ENCODE assay signal across 23 cellular contexts in genomic region chr4:39987505-39987904, GRCh38. TPM values are rescaled to one million over a fixed set of nuclear protein-coding genes. Genes with fewer than 3 reads are reported as not detected.
DNase-seq lines count a peak whose midpoint lies in the region; ATAC-seq, FAIRE-seq and TF ChIP-seq lines count a peak whose summit lies in the region.
"Had no signal": no experiment of that assay in that cellular context is flagged by ENCODE, and none has a peak within 500 bp of the region (broad histone marks: within the 10 kb centered on the region; RNA-seq: fewer than 3 reads in every experiment).

No MANE protein-coding gene starts in this region.

- intact Hi-C loops in K562 (cut with micrococcal nuclease) (no loop called here), sigmoid colon (cut with DNase I) (no loop called here), testis (cut with DNase I; ENCODE audit: low total_unique reads) (no loop called here), adrenal gland (cut with DNase I) (no loop called here)

- no TSS peak for BruUV-seq in K562 (replicated peaks; lab: Mats Ljungman, UMichigan)

- H3K27me3 Mint-ChIP-seq in activated naive CD8-positive, alpha-beta T cell treated with anti-CD3 and anti-CD28 coated beads, Interleukin-2, amount 50 U/mL, for 24 hours = no peaks in the 10 kb centered on the region
- no peaks in the 10 kb centered on the region for H3K27me3 Mint-ChIP-seq in activated naive CD8-positive, alpha-beta T cell treated with anti-CD3 and anti-CD28 coated beads for 36 hours
- H3K27me3 Mint-ChIP-seq: B cell, IgD-negative memory B cell had no signal

- 38% methylated on average over 5 of the region's 5 CpGs for WGBS in K562 (ENCODE audit: insufficient coverage, low coverage, missing lambda C conversion rate)
- WGBS in sigmoid colon, 2 donors = 40 to 64% methylated on average over 5 of the region's 5 CpGs
- WGBS in testis, 2 donors = 82% methylated on average over 5 of the region's 5 CpGs
- WGBS in adrenal gland, 4 donors = 71 to 80% (median 78%) methylated on average over 5 of the region's 5 CpGs

- H3K4me1 ChIP-seq in K562 (replicated peaks in 1 of 2; ENCODE audit: control insufficient read depth in 2 of 2, insufficient read depth in 2 of 2, low read length in 2 of 2) (no peaks in the 10 kb centered on the region), sigmoid colon (no peaks in the 10 kb centered on the region), testis (no peaks in the 10 kb centered on the region), adrenal gland (replicated peaks in 1 of 2) (no peaks in the 10 kb centered on the region)

- no peaks in the 10 kb centered on the region for H3K36me3 Mint-ChIP-seq in activated naive CD8-positive, alpha-beta T cell treated with anti-CD3 and anti-CD28 coated beads, Interleukin-2, amount 50 U/mL, for 24 hours (ENCODE audit: low read depth)
- H3K36me3 Mint-ChIP-seq in activated naive CD8-positive, alpha-beta T cell treated with anti-CD3 and anti-CD28 coated beads for 36 hours = no peaks in the 10 kb centered on the region
- H3K36me3 Mint-ChIP-seq: CD8-positive, alpha-beta T cell; IgD-negative memory B cell had no signal

- TF ChIP-seq CTCF in K562 (IDR thresholded peaks at IDR 0.05 in 2 of 3, conservative IDR thresholded peaks at IDR 0.05 in 1 of 3; ENCODE audit: insufficient read depth in 2 of 3, low read depth in 1 of 3, low read length in 3 of 3) (no peak), sigmoid colon (IDR thresholded peaks at IDR 0.05) (no peak), testis (IDR thresholded peaks at IDR 0.05) (no peak), adrenal gland (IDR thresholded peaks at IDR 0.05) (no peak)

- FAIRE-seq in K562 (lab: Jason Lieb, UNC) = no peak
- FAIRE-seq: GM12892, GM18507, H1 had no signal

- no peak for ATAC-seq in activated naive CD8-positive, alpha-beta T cell treated with anti-CD3 and anti-CD28 coated beads, Interleukin-2, amount 50 U/mL, for 24 hours
- ATAC-seq in HG02798 (IDR thresholded peaks at IDR 0.05; ENCODE audit: poor library complexity, unreplicated experiment) (peak; percentile 56), K562 (no peak)
- ATAC-seq: CD8-positive, alpha-beta T cell had no signal

- H3K4me2 ChIP-seq in K562 (ENCODE audit: insufficient read depth, low read length) = no peak overlapping the region
- H3K4me2 ChIP-seq: BLaER1 treated with 17β-estradiol and CSF1 and Interleukin-3, amounts not matched to agents 10 nM and 100 nM had no signal

- POLR2A ChIA-PET in K562 (lab: Yijun Ruan, JAX) = interaction anchor here (0.7 kb wide), 1 partner anchor 17 kb away, joined by 3 read pairs; no protein-coding TSS in a partner anchor

- H3K4me3 Mint-ChIP-seq in activated naive CD8-positive, alpha-beta T cell treated with anti-CD3 and anti-CD28 coated beads, Interleukin-2, amount 50 U/mL, for 24 hours = no peak overlapping the region
- H3K4me3 Mint-ChIP-seq in activated naive CD8-positive, alpha-beta T cell treated with anti-CD3 and anti-CD28 coated beads for 36 hours = no peak overlapping the region
- H3K4me3 Mint-ChIP-seq: B cell; CD8-positive, alpha-beta T cell; H9 had no signal

- H4K20me1 ChIP-seq in K562 (replicated peaks; ENCODE audit: control insufficient read depth, insufficient read depth, low read length) = no peaks in the 10 kb centered on the region
- H4K20me1 ChIP-seq: BLaER1 treated with 17β-estradiol and CSF1 and Interleukin-3, amounts not matched to agents 10 nM and 100 nM had no signal

- CTCF ChIA-PET in K562 (lab: Yijun Ruan, JAX; ENCODE audit: low intra/inter-chr PET ratio) = no interaction called here

- 0 out of 2 replicates have a peak overlapping the region, but pooled peaks have one; percentile 4 for H2AFZ ChIP-seq in K562 (ENCODE audit: low read depth, low read length)

- H3K27me3 ChIP-seq in K562 (ENCODE audit: control insufficient read depth in 2 of 2, insufficient read depth in 2 of 2, low read length in 2 of 2) (no peaks in the 10 kb centered on the region), sigmoid colon (no peaks in the 10 kb centered on the region), testis (no peaks in the 10 kb centered on the region), adrenal gland (no peaks in the 10 kb centered on the region)
- H3K27me3 ChIP-seq: BLaER1 treated with 17β-estradiol and CSF1 and Interleukin-3, amounts not matched to agents 10 nM and 100 nM had no signal

- DNase-seq in activated naive CD8-positive, alpha-beta T cell treated with anti-CD3 and anti-CD28 coated beads, Interleukin-2, amount 50 U/mL, for 24 hours = no peak
- DNase-seq in activated naive CD8-positive, alpha-beta T cell treated with anti-CD3 and anti-CD28 coated beads for 36 hours = no peak
- no peak for DNase-seq in K562 (ENCODE audit: extremely low read depth in 1 of 4, low spot score in 3 of 4)
- peak; percentile 12 for DNase-seq in sigmoid colon
- DNase-seq in testis = no peak
- DNase-seq in adrenal gland = no peak
- DNase-seq in NCI-H524 treated with DMSO at 0.1 percent for 48 hours (lab: John Stamatoyannopoulos, UW) = no peak
- DNase-seq: 8988T; CD8-positive, alpha-beta T cell; DMS 273 treated with DMSO at 0.1 percent for 48 hours; DMS53; DND-41; EL; H9; KG1 had no signal

- no peak for TF ChIP-seq RAD21 in K562 (CRISPR knock-in tag; conservative IDR thresholded peaks at IDR 0.05 in 1 of 2, IDR thresholded peaks at IDR 0.05 in 1 of 2)

- no peaks in the 10 kb centered on the region for H3K4me1 Mint-ChIP-seq in activated naive CD8-positive, alpha-beta T cell treated with anti-CD3 and anti-CD28 coated beads, Interleukin-2, amount 50 U/mL, for 24 hours
- no peaks in the 10 kb centered on the region for H3K4me1 Mint-ChIP-seq in activated naive CD8-positive, alpha-beta T cell treated with anti-CD3 and anti-CD28 coated beads for 36 hours
- H3K4me1 Mint-ChIP-seq: B cell, H9, IgD-negative memory B cell had no signal

- H3K9me3 Mint-ChIP-seq in activated naive CD8-positive, alpha-beta T cell treated with anti-CD3 and anti-CD28 coated beads, Interleukin-2, amount 50 U/mL, for 24 hours = no peaks in the 10 kb centered on the region
- no peaks in the 10 kb centered on the region for H3K9me3 Mint-ChIP-seq in activated naive CD8-positive, alpha-beta T cell treated with anti-CD3 and anti-CD28 coated beads for 36 hours
- H3K9me3 Mint-ChIP-seq: CD8-positive, alpha-beta T cell; H9; IgD-negative memory B cell had no signal

- no peaks in the 10 kb centered on the region for H3K9me1 ChIP-seq in K562 (ENCODE audit: control insufficient read depth, insufficient read depth, low read length)

- H3K9me3 ChIP-seq in K562 (replicated peaks; ENCODE audit: control insufficient read depth, insufficient read depth, low read depth, low read length) (no peaks in the 10 kb centered on the region), sigmoid colon (no peaks in the 10 kb centered on the region), testis (no peaks in the 10 kb centered on the region), adrenal gland (replicated peaks in 1 of 3) (no peaks in the 10 kb centered on the region)
- H3K9me3 ChIP-seq: BLaER1 treated with 17β-estradiol and CSF1 and Interleukin-3, amounts not matched to agents 10 nM and 100 nM had no signal

- H3K36me3 ChIP-seq in K562 (ENCODE audit: control insufficient read depth, insufficient read depth, low read length) = no peaks in the 10 kb centered on the region
- no peaks in the 10 kb centered on the region for H3K36me3 ChIP-seq in sigmoid colon
- H3K36me3 ChIP-seq in testis (ENCODE audit: low read depth, missing control alignments) = no peaks in the 10 kb centered on the region
- no peaks in the 10 kb centered on the region for H3K36me3 ChIP-seq in adrenal gland (replicated peaks in 1 of 2)
- H3K36me3 ChIP-seq: BLaER1 treated with 17β-estradiol and CSF1 and Interleukin-3, amounts not matched to agents 10 nM and 100 nM had no signal

- TF ChIP-seq EP300 in K562 (IDR thresholded peaks at IDR 0.05; ENCODE audit: low read length) (no peak), sigmoid colon (IDR thresholded peaks at IDR 0.05) (no peak)

- H3K27ac ChIP-seq in K562 (ENCODE audit: extremely low read depth, low read depth, low read length) (no peak overlapping the region), sigmoid colon (no peak overlapping the region), testis (no peak overlapping the region), adrenal gland (no peak overlapping the region)
- H3K27ac ChIP-seq: BLaER1 treated with 17β-estradiol and CSF1 and Interleukin-3, amounts not matched to agents 10 nM and 100 nM; HL-60 had no signal

- H3K4me3 ChIP-seq in K562 = no peak overlapping the region
- H3K4me3 ChIP-seq in sigmoid colon = no peak overlapping the region
- H3K4me3 ChIP-seq in testis = no peak overlapping the region
- no peak overlapping the region for H3K4me3 ChIP-seq in adrenal gland
- H3K4me3 ChIP-seq: BLaER1 treated with 17β-estradiol and CSF1 and Interleukin-3, amounts not matched to agents 10 nM and 100 nM had no signal

- in situ Hi-C loops in K562 (cut with MboI) = no loop called here

- no peaks in the 10 kb centered on the region for H3K79me2 ChIP-seq in K562 (ENCODE audit: control insufficient read depth, insufficient read depth, low read length)

- H3K27ac Mint-ChIP-seq in activated naive CD8-positive, alpha-beta T cell treated with anti-CD3 and anti-CD28 coated beads, Interleukin-2, amount 50 U/mL, for 24 hours = peak overlapping the region; percentile 37
- no peak overlapping the region for H3K27ac Mint-ChIP-seq in activated naive CD8-positive, alpha-beta T cell treated with anti-CD3 and anti-CD28 coated beads for 36 hours
- H3K27ac Mint-ChIP-seq: B cell; CD8-positive, alpha-beta T cell; H9 had no signal

- no peak overlapping the region for H3K9ac ChIP-seq in K562 (ENCODE audit: insufficient read depth in 1 of 2, low read depth in 2 of 2, low read length in 2 of 2)
- H3K9ac ChIP-seq: BLaER1 treated with 17β-estradiol and CSF1 and Interleukin-3, amounts not matched to agents 10 nM and 100 nM had no signal

- no peak for TF ChIP-seq POLR2A in K562 (conservative IDR thresholded peaks at IDR 0.05)
- TF ChIP-seq POLR2A in sigmoid colon (IDR thresholded peaks at IDR 0.05) = no peak
- no peak for TF ChIP-seq POLR2A in testis (IDR thresholded peaks at IDR 0.05)
- TF ChIP-seq POLR2A in adrenal gland (IDR thresholded peaks at IDR 0.05) = no peak

RNA-seq across cellular contexts. Expression of gene PDS5A, which starts 9.8 kb away (rescaled TPM):
- total RNA-seq in activated naive CD8-positive, alpha-beta T cell treated with anti-CD3 and anti-CD28 coated beads for 36 hours = 100 to 1,000 TPM; 104 to 107 TPM
- 140 and 293 TPM in 2 replicates for total RNA-seq in K562 (2011; cell fraction: chromatin; rRNA removed; ENCODE audit: low replicate concordance)
- 64.2 and 82.5 TPM in 2 replicates for total RNA-seq in K562 (2011; cell fraction: nucleolus; rRNA removed)
- 142 and 155 TPM in 2 replicates for total RNA-seq in K562 (2011; cell fraction: nucleoplasm; rRNA removed)
- total RNA-seq in K562 (2014; rRNA removed) (50.9 and 53.8 TPM in 2 replicates), K562 (2014; rRNA removed; fragmentation: Illumina TruSeq; extraction: Trizol) (85.4 and 93.5 TPM in 2 replicates), K562 (2015; rRNA removed; fragmentation: Illumina TruSeq; extraction: Trizol) (77.5 and 83.7 TPM in 2 replicates), K562 (2021) (77.9 and 80.6 TPM in 2 replicates), sigmoid colon (10 to 100 TPM; 57.1 to 69.6 (median 63.5) TPM), testis (10 to 100 TPM; 61.3 to 61.7 TPM), adrenal gland (10 to 100 TPM; 30.1 to 63.2 (median 53.3) TPM)
- polyA plus RNA-seq in K562 (2011; rRNA removed) (53.9 and 76.8 TPM in 2 replicates), K562 (2014; fragmentation: Illumina TruSeq; extraction: Trizol) (58.8 and 70.0 TPM in 2 replicates), K562 (2014; fragmentation: Nextera tagmentation; extraction: Ambion mirVana) (10 to 100 TPM; 16.4 to 20.6 TPM), K562 (2014; rRNA removed) (37.5 and 42.7 TPM in 2 replicates), sigmoid colon (10 to 100 TPM; 16.8 to 23.9 (median 21.3) TPM), testis (ENCODE audit: insufficient read depth, low read depth, low replicate concordance) (20.7 TPM), adrenal gland (10 to 100 TPM; 16.2 to 40.9 (median 23.1) TPM)
- polyA plus RNA-seq in K562 (2011; cell fraction: cytosol; rRNA removed) = 13.1 and 21.1 TPM in 2 replicates
- 28.7 and 37.1 TPM in 2 replicates for polyA plus RNA-seq in K562 (2011; cell fraction: nucleus; rRNA removed)
- polyA plus RNA-seq in K562 (2012) = 44.8 and 47.1 TPM in 2 replicates
- polyA minus RNA-seq in K562 (2011; rRNA and poly(A)+ RNA removed) = 181 and 192 TPM in 2 replicates
- polyA minus RNA-seq in K562 (2011; cell fraction: cytosol; rRNA and poly(A)+ RNA removed) = 91.7 and 144 TPM in 2 replicates
- polyA minus RNA-seq in K562 (2011; cell fraction: nucleus; rRNA and poly(A)+ RNA removed) = 66.8 and 92.1 TPM in 2 replicates
